Comparison of ENCODE assay signal across 21 cellular contexts in genomic region chr7:82202965-82203364, GRCh38.
"Had no signal": no experiment of that assay in that cellular context is flagged by ENCODE, and none has a peak within 500 bp of the region (broad histone marks: within the 10 kb centered on the region; RNA-seq: fewer than 3 reads in every experiment).

No MANE protein-coding gene starts in this region.

- H3K4me1 Mint-ChIP-seq: naive B cell; naive thymus-derived CD8-positive, alpha-beta T cell; neural crest cell; stimulated activated naive B cell treated with anti-CD40 and anti-IgM and Interleukin-4, amounts not matched to agents 10 μg/mL and 1 μg/mL and 100 μg/mL, for 72 hours had no signal

- DNase-seq: naive B cell; naive thymus-derived CD8-positive, alpha-beta T cell; nephron progenitor cell; nucleus accumbens; retina; right lobe of liver; sigmoid colon; small intestine; stimulated activated CD4-positive, alpha-beta T cell treated with anti-CD3 and anti-CD28 coated beads, Interleukin-15, amount 100 ng/mL, for 24 hours; stimulated activated CD4-positive, alpha-beta T cell treated with anti-CD3 and anti-CD28 coated beads, Interleukin-2, amount 100 ng/mL, for 24 hours; stimulated activated CD4-positive, alpha-beta T cell treated with anti-CD3 and anti-CD28 coated beads, Interleukin-2, amount 100 ng/mL, for 48 hours; stimulated activated CD4-positive, alpha-beta T cell treated with anti-CD3 and anti-CD28 coated beads, Interleukin-4, amount 100 ng/mL, for 24 hours; stimulated activated naive B cell treated with anti-CD40 and anti-IgM and Interleukin-4, amounts not matched to agents 10 μg/mL and 1 μg/mL and 100 μg/mL, for 72 hours; stimulated activated naive CD4-positive, alpha-beta T cell treated with Interleukin-2 at 50 U/mL for 16 hours; stomach; thyroid gland; trophoblast cell; upper lobe of left lung had no signal

- H3K27me3 Mint-ChIP-seq: naive thymus-derived CD8-positive, alpha-beta T cell; natural killer cell treated with Interleukin-12 subunit alpha and Interleukin-12 subunit beta and Interleukin-15 and Interleukin-18, amount 100 ng/mL, for 72 hours; stimulated activated naive B cell treated with anti-CD40 and anti-IgM and Interleukin-4, amounts not matched to agents 10 μg/mL and 1 μg/mL and 100 μg/mL, for 72 hours had no signal

- H3K27ac Mint-ChIP-seq: naive B cell; naive thymus-derived CD8-positive, alpha-beta T cell; natural killer cell treated with Interleukin-12 subunit alpha and Interleukin-12 subunit beta and Interleukin-15 and Interleukin-18, amount 100 ng/mL, for 72 hours; nephron progenitor cell; stimulated activated naive B cell treated with anti-CD40 and anti-IgM and Interleukin-4, amounts not matched to agents 10 μg/mL and 1 μg/mL and 100 μg/mL, for 72 hours had no signal

- H3K4me3 Mint-ChIP-seq: naive thymus-derived CD8-positive, alpha-beta T cell; natural killer cell treated with Interleukin-12 subunit alpha and Interleukin-12 subunit beta and Interleukin-15 and Interleukin-18, amount 100 ng/mL, for 72 hours; nephron progenitor cell; neural crest cell; stimulated activated naive B cell treated with anti-CD40 and anti-IgM and Interleukin-4, amounts not matched to agents 10 μg/mL and 1 μg/mL and 100 μg/mL, for 72 hours had no signal

- H3K9me3 Mint-ChIP-seq: neural crest cell had no signal

- H3K36me3 Mint-ChIP-seq: naive B cell; naive thymus-derived CD8-positive, alpha-beta T cell; natural killer cell treated with Interleukin-12 subunit alpha and Interleukin-12 subunit beta and Interleukin-15 and Interleukin-18, amount 100 ng/mL, for 72 hours; stimulated activated naive B cell treated with anti-CD40 and anti-IgM and Interleukin-4, amounts not matched to agents 10 μg/mL and 1 μg/mL and 100 μg/mL, for 72 hours had no signal

- ATAC-seq: naive thymus-derived CD8-positive, alpha-beta T cell; pancreas; right lobe of liver had no signal
